1 cellular context compared by ENCODE assay signal in the genomic region with DNA sequence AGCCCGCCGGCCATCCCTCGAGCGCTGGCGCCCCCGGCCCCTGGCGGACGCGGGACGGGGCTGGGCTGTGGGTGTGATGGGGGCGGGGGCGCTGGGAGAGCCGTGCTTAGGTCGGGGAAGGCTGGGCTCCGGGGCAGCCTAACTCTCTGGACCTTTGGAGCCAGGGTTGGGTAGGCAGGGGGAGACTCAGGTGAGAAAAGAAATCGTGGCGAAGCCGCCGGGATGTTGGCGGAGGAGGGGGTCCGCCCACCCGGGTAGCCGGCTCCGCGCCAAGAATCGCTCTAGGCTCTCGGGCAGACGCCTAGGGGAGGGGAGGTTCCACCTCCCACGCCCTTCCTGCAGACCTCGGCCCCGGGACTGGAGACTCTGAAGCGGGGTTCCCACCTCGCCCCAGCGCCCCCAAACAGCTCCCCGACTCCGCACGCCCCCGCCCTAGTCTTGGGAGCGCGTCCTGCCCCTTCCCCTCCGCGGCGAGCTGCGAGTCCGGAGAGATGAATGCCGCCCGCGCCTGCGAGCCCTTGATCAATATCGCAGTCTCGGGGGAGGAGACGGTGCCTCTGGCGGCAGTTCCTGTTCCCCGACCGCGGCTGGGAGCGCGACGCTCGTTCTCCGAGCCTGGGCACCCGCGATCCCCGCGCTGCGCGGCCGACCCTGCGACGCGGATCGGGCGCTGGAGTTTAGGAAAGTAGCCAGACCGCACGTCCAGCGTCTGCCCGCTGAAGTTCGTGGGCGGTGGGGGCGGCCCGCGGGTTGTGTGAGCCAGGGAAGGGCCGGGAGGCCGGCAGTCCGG.
TF ChIP-seq lines count a peak whose summit lies in the region.

No MANE protein-coding gene starts in this region.

TF ChIP-seq in HCT116, 20 proteins besides CTCF, POLR2A, EP300 and RAD21 (continued from another document):
- TF ChIP-seq, protein P1, sequence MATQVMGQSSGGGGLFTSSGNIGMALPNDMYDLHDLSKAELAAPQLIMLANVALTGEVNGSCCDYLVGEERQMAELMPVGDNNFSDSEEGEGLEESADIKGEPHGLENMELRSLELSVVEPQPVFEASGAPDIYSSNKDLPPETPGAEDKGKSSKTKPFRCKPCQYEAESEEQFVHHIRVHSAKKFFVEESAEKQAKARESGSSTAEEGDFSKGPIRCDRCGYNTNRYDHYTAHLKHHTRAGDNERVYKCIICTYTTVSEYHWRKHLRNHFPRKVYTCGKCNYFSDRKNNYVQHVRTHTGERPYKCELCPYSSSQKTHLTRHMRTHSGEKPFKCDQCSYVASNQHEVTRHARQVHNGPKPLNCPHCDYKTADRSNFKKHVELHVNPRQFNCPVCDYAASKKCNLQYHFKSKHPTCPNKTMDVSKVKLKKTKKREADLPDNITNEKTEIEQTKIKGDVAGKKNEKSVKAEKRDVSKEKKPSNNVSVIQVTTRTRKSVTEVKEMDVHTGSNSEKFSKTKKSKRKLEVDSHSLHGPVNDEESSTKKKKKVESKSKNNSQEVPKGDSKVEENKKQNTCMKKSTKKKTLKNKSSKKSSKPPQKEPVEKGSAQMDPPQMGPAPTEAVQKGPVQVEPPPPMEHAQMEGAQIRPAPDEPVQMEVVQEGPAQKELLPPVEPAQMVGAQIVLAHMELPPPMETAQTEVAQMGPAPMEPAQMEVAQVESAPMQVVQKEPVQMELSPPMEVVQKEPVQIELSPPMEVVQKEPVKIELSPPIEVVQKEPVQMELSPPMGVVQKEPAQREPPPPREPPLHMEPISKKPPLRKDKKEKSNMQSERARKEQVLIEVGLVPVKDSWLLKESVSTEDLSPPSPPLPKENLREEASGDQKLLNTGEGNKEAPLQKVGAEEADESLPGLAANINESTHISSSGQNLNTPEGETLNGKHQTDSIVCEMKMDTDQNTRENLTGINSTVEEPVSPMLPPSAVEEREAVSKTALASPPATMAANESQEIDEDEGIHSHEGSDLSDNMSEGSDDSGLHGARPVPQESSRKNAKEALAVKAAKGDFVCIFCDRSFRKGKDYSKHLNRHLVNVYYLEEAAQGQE (IDR thresholded peaks at IDR 0.05; ENCODE audit: low read depth), result no peak
- no peak for TF ChIP-seq EZH2phosphoT487 (IDR thresholded peaks at IDR 0.05; ENCODE audit: borderline replicate concordance)
- no peak for TF ChIP-seq CBX3 (IDR thresholded peaks at IDR 0.05; ENCODE audit: low read depth)
- TF ChIP-seq ELF1 (IDR thresholded peaks at IDR 0.05; ENCODE audit: borderline replicate concordance, low read depth), result no peak
- no peak for TF ChIP-seq EGR1 (IDR thresholded peaks at IDR 0.05; ENCODE audit: low read depth)
